20 cellular contexts compared by ENCODE assay signal in the genomic region with DNA sequence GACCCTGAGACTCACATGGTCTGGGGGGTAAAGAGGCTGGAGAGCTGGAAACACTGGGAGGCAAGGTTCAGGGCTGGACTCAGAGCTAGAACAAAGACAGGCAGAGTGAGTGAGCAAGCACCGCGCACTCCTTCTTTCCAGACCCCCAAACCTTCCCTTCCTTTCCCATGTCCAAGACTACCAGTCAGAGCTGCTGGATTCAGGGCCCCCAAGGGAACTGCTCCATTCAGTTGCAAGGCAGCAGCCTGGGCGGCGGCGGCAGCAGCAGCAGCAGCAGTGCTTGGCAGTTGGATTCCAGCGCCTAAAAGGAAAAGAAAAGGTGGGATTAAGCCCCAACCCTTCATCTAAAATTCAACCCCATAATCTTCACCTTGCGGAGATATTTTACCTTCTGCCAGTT. TPM values are rescaled to one million over a fixed set of nuclear protein-coding genes. Genes with fewer than 3 reads are reported as not detected.
"Had no signal": no experiment of that assay in that cellular context is flagged by ENCODE, and none has a peak within 500 bp of the region (broad histone marks: within the 10 kb centered on the region; RNA-seq: fewer than 3 reads in every experiment).

No MANE protein-coding gene starts in this region.

- DNase-seq: activated CD4-positive, alpha-beta T cell treated with anti-CD3 and anti-CD28 coated beads for 4 hours; activated CD4-positive, alpha-beta T cell treated with anti-CD3 and anti-CD28 coated beads, Interleukin-2, amount 50 U/mL, for 48 hours; activated naive CD4-positive, alpha-beta T cell; activated naive CD8-positive, alpha-beta T cell treated with anti-CD3 and anti-CD28 coated beads, Interleukin-2, amount 50 U/mL, for 24 hours; body of pancreas; effector CD4-positive, alpha-beta T cell; erythroblast; foreskin fibroblast; heart right ventricle; islet precursor cell; left cardiac atrium; right cardiac atrium; stimulated activated CD4-positive, alpha-beta T cell treated with anti-CD3 and anti-CD28 coated beads, Interleukin-12 subunit alpha, Interleukin-12 subunit beta, amount 100 ng/mL, for 4 hours; stimulated activated CD4-positive, alpha-beta T cell treated with anti-CD3 and anti-CD28 coated beads, Interleukin-4, amount 100 ng/mL, for 4 hours; stimulated activated naive CD8-positive, alpha-beta T cell treated with anti-CD3 and anti-CD28 coated beads, Interleukin-15, amount 100 ng/mL, for 72 hours had no signal

- H3K27ac Mint-ChIP-seq: activated naive CD8-positive, alpha-beta T cell treated with anti-CD3 and anti-CD28 coated beads, Interleukin-2, amount 50 U/mL, for 24 hours; stimulated activated naive CD8-positive, alpha-beta T cell treated with anti-CD3 and anti-CD28 coated beads, Interleukin-15, amount 100 ng/mL, for 72 hours had no signal

- H3K9me3 ChIP-seq: body of pancreas, heart right ventricle, suprapubic skin, tibial nerve had no signal

- ATAC-seq: activated naive CD8-positive, alpha-beta T cell treated with anti-CD3 and anti-CD28 coated beads, Interleukin-2, amount 50 U/mL, for 24 hours; activated T-helper 17 cell treated with anti-CD3 and anti-CD28 coated beads, Interleukin-2, amount 50 U/mL, for 72 hours; body of pancreas; heart right ventricle; left cardiac atrium; natural killer cell treated with Interleukin-12 subunit alpha and Interleukin-12 subunit beta and Interleukin-15 and Interleukin-18, amount 100 ng/mL, for 72 hours; right cardiac atrium; stimulated activated naive CD8-positive, alpha-beta T cell treated with anti-CD3 and anti-CD28 coated beads, Interleukin-15, amount 100 ng/mL, for 72 hours had no signal

- H3K4me3 ChIP-seq: body of pancreas, heart right ventricle, suprapubic skin, tibial nerve had no signal

- H3K9me3 Mint-ChIP-seq: activated naive CD8-positive, alpha-beta T cell treated with anti-CD3 and anti-CD28 coated beads, Interleukin-2, amount 50 U/mL, for 24 hours; activated T-helper 17 cell treated with anti-CD3 and anti-CD28 coated beads, Interleukin-2, amount 50 U/mL, for 72 hours; natural killer cell treated with Interleukin-12 subunit alpha and Interleukin-12 subunit beta and Interleukin-15 and Interleukin-18, amount 100 ng/mL, for 72 hours; stimulated activated naive CD8-positive, alpha-beta T cell treated with anti-CD3 and anti-CD28 coated beads, Interleukin-15, amount 100 ng/mL, for 72 hours had no signal

- H3K27ac ChIP-seq: body of pancreas, heart right ventricle, parathyroid adenoma, suprapubic skin, tibial nerve had no signal

- H3K4me3 Mint-ChIP-seq: activated naive CD8-positive, alpha-beta T cell treated with anti-CD3 and anti-CD28 coated beads, Interleukin-2, amount 50 U/mL, for 24 hours; activated T-helper 17 cell treated with anti-CD3 and anti-CD28 coated beads, Interleukin-2, amount 50 U/mL, for 72 hours; natural killer cell treated with Interleukin-12 subunit alpha and Interleukin-12 subunit beta and Interleukin-15 and Interleukin-18, amount 100 ng/mL, for 72 hours; stimulated activated naive CD8-positive, alpha-beta T cell treated with anti-CD3 and anti-CD28 coated beads, Interleukin-15, amount 100 ng/mL, for 72 hours had no signal

- H3K27me3 ChIP-seq: body of pancreas, heart right ventricle, suprapubic skin, tibial nerve had no signal

- H3K27me3 Mint-ChIP-seq: activated naive CD8-positive, alpha-beta T cell treated with anti-CD3 and anti-CD28 coated beads, Interleukin-2, amount 50 U/mL, for 24 hours; activated T-helper 17 cell treated with anti-CD3 and anti-CD28 coated beads, Interleukin-2, amount 50 U/mL, for 72 hours; natural killer cell treated with Interleukin-12 subunit alpha and Interleukin-12 subunit beta and Interleukin-15 and Interleukin-18, amount 100 ng/mL, for 72 hours; stimulated activated naive CD8-positive, alpha-beta T cell treated with anti-CD3 and anti-CD28 coated beads, Interleukin-15, amount 100 ng/mL, for 72 hours had no signal

- H3K4me1 ChIP-seq: parathyroid adenoma had no signal

RNA-seq across cellular contexts. Expression of a gene that starts 18.8 kb away (rescaled TPM):
- total RNA-seq: body of pancreas had no signal
